ENCODE assay signal across 10 cellular contexts in the genomic region with DNA sequence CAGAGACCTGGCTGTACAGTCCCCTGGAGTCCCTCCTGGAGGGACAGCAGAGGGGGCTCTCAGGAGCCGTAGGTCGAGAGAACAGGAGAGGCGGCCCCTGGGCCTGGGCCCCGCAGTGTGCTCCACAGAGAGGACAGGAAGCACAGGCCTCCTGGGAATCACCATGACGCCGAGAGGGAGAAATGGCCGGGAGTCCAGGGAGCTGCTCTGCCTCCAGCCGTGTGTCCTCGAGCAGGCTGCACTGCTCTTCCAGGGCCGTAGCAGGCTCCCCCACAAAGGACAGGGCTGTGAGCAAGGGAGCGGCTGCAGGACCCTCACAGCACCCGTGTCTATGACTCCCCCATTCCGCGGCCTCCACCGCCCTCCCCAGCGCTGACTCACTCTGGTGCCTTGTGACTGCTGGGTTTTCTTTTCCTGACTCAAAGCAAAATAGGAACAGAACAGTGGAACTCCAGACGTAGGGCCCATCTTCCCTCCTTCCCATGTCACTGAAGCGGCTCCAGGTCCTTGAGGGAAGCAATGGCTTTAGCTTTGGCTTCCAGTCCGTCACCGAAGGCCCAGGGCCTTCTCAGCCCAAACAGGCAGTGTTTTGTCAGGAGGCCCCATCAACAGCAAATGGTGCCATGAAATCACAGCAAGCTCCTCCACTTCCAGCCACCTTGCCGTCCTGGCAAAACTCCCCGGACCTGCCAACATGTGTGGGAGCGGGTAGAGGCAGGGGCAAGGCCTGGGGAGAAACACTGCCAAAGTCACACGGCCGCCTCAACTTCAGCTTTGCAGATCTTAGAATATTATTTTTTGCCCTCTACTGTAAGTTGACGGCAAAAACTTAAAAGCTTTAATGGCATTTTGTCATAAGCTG.
DNase-seq lines count a peak whose midpoint lies in the region; ATAC-seq and TF ChIP-seq lines count a peak whose summit lies in the region.
"Had no signal": no experiment of that assay in that cellular context is flagged by ENCODE, and none has a peak within 500 bp of the region (broad histone marks: within the 10 kb centered on the region; RNA-seq: fewer than 3 reads in every experiment).

No MANE protein-coding gene starts in this region.

- no peaks in the 10 kb centered on the region for H3F3A ChIP-seq in neural progenitor cell (ENCODE audit: low read depth)

- H3K4me3 ChIP-seq in fibroblast of pulmonary artery (replicated peaks; ENCODE audit: low read depth, low read length) (no peak overlapping the region), neural progenitor cell (no peak overlapping the region)

- POLR2A ChIA-PET in RWPE1 (lab: Yijun Ruan, JAX; ENCODE audit: low non-redundant PET) = no interaction called here

- H3K27ac Mint-ChIP-seq in neural crest cell (ENCODE audit: unreplicated experiment) (peak overlapping the region; percentile 77), neural progenitor cell (no peak overlapping the region)
- no peak overlapping the region for H3K27ac Mint-ChIP-seq in T-helper 2 cell treated with Interferon-gamma antibody and Interleukin-4, amounts not matched to agents 5 μg/mL and 100 μg/mL, for 36 hours

- no peaks in the 10 kb centered on the region for H3K27me3 ChIP-seq in neural progenitor cell

- no peaks in the 10 kb centered on the region for H3K9me3 ChIP-seq in neural progenitor cell (ENCODE audit: low read depth)

- H2AFZ ChIP-seq in neural progenitor cell (replicated peaks) = no peak overlapping the region

- no peaks in the 10 kb centered on the region for H3K27me3 Mint-ChIP-seq in neural crest cell (ENCODE audit: low read depth)
- H3K27me3 Mint-ChIP-seq in neural progenitor cell (ENCODE audit: insufficient read depth, low read depth) = no peaks in the 10 kb centered on the region
- H3K27me3 Mint-ChIP-seq in T-helper 2 cell treated with Interferon-gamma antibody and Interleukin-4, amounts not matched to agents 5 μg/mL and 100 μg/mL, for 36 hours (ENCODE audit: low read depth) = no peaks in the 10 kb centered on the region
- H3K27me3 Mint-ChIP-seq: naive B cell had no signal

- peak; percentile 81 for DNase-seq in A172 (ENCODE audit: low spot score)
- no peak for DNase-seq in RWPE1 (ENCODE audit: low spot score)
- DNase-seq in fibroblast of pulmonary artery (ENCODE audit: low read depth) = peak; percentile 79
- no peak for DNase-seq in neural crest cell (ENCODE audit: low read depth, low spot score)
- DNase-seq in neural progenitor cell (ENCODE audit: low spot score) = no peak
- DNase-seq in activated naive CD4-positive, alpha-beta T cell treated with anti-CD3 and anti-CD28 coated beads, Interleukin-2, amount 50 U/mL, for 16 hours = no peak
- no peak for DNase-seq in T-helper 2 cell treated with Interferon-gamma antibody and Interleukin-4, amounts not matched to agents 5 μg/mL and 100 μg/mL, for 36 hours (ENCODE audit: low spot score)
- DNase-seq: activated CD4-positive, alpha-beta T cell treated with anti-CD3 and anti-CD28 coated beads, Interleukin-2, amount 50 U/mL, for 48 hours; naive B cell had no signal

- no peak overlapping the region for H3K9ac ChIP-seq in neural progenitor cell

- H3K27ac ChIP-seq in RWPE1 (peak overlapping the region; percentile 39), neural progenitor cell (no peak overlapping the region)

- no peaks in the 10 kb centered on the region for H3K36me3 Mint-ChIP-seq in neural crest cell (ENCODE audit: low read depth)
- H3K36me3 Mint-ChIP-seq in neural progenitor cell = no peaks in the 10 kb centered on the region
- H3K36me3 Mint-ChIP-seq in T-helper 2 cell treated with Interferon-gamma antibody and Interleukin-4, amounts not matched to agents 5 μg/mL and 100 μg/mL, for 36 hours (ENCODE audit: low read depth) = no peaks in the 10 kb centered on the region
- H3K36me3 Mint-ChIP-seq: naive B cell had no signal

- H3K9me3 Mint-ChIP-seq in neural crest cell (no peaks in the 10 kb centered on the region), neural progenitor cell (no peaks in the 10 kb centered on the region)
- H3K9me3 Mint-ChIP-seq in T-helper 2 cell treated with Interferon-gamma antibody and Interleukin-4, amounts not matched to agents 5 μg/mL and 100 μg/mL, for 36 hours = no peaks in the 10 kb centered on the region
- H3K9me3 Mint-ChIP-seq: naive B cell had no signal

- H4K20me1 ChIP-seq in neural progenitor cell (ENCODE audit: low read depth) = peaks cover 6% of the 10 kb centered on the region

- CTCF ChIA-PET in RWPE1 (lab: Yijun Ruan, JAX) = interaction anchor here (0.6 to 0.9 kb wide), 7 partner anchors 19 to 1212 kb away, joined by 3 to 6 read pairs (median 3); no protein-coding TSS in a partner anchor

- H3K4me2 ChIP-seq in neural progenitor cell = no peak overlapping the region

- H3K4me1 Mint-ChIP-seq in neural crest cell = peaks cover 17% of the 10 kb centered on the region
- H3K4me1 Mint-ChIP-seq in neural progenitor cell = peaks cover 16% of the 10 kb centered on the region
- no peaks in the 10 kb centered on the region for H3K4me1 Mint-ChIP-seq in T-helper 2 cell treated with Interferon-gamma antibody and Interleukin-4, amounts not matched to agents 5 μg/mL and 100 μg/mL, for 36 hours (ENCODE audit: low read depth)

- peaks cover 4% of the 10 kb centered on the region for H3K79me2 ChIP-seq in neural progenitor cell (ENCODE audit: low read depth)

- H3K4me3 Mint-ChIP-seq in neural crest cell = no peak overlapping the region
- H3K4me3 Mint-ChIP-seq in neural progenitor cell = no peak overlapping the region
- H3K4me3 Mint-ChIP-seq in T-helper 2 cell treated with Interferon-gamma antibody and Interleukin-4, amounts not matched to agents 5 μg/mL and 100 μg/mL, for 36 hours = no peak overlapping the region
- H3K4me3 Mint-ChIP-seq: naive B cell had no signal

- H3K4me1 ChIP-seq in neural progenitor cell = no peaks in the 10 kb centered on the region

- ATAC-seq in HG02610 (IDR thresholded peaks at IDR 0.05; ENCODE audit: unreplicated experiment) = no peak

- H3K36me3 ChIP-seq in neural progenitor cell = no peaks in the 10 kb centered on the region

- no peak for TF ChIP-seq CTCF in RWPE1 (conservative IDR thresholded peaks at IDR 0.05; ENCODE audit: low read depth)
- TF ChIP-seq CTCF in fibroblast of pulmonary artery (IDR thresholded peaks at IDR 0.05; ENCODE audit: low read length, missing control alignments) = no peak
- TF ChIP-seq CTCF in neural crest cell (conservative IDR thresholded peaks at IDR 0.05) = no peak
- TF ChIP-seq CTCF in neural progenitor cell (IDR thresholded peaks at IDR 0.05) = no peak

Comparison
In these comparisons a context has a peak if more than half of its experiments do, and no peak if none do; other contexts are left out.
1. DNase-seq: peak in A172 (single experiment) and fibroblast of pulmonary artery (single experiment); none in RWPE1 (single experiment), neural crest cell (single experiment), neural progenitor cell (single experiment), activated naive CD4-positive, alpha-beta T cell treated with anti-CD3 and anti-CD28 coated beads, Interleukin-2, amount 50 U/mL, for 16 hours (single experiment) and T-helper 2 cell treated with Interferon-gamma antibody and Interleukin-4, amounts not matched to agents 5 μg/mL and 100 μg/mL, for 36 hours (single experiment).